ENCODE assay signal across 1 cellular context in genomic region chr9:114117996-114118830, GRCh38.
TF ChIP-seq lines count a peak whose summit lies in the region.

No MANE protein-coding gene starts in this region.

TF ChIP-seq in SK-N-SH, 30 proteins besides CTCF, POLR2A, EP300 and RAD21 (continued from another document):
- no peak for TF ChIP-seq PBX3 (IDR thresholded peaks at IDR 0.05)
- TF ChIP-seq POLR2AphosphoS5 (IDR thresholded peaks at IDR 0.05; ENCODE audit: low read depth, low read length): no peak
